ENCODE assay signal across 8 cellular contexts in the genomic region with DNA sequence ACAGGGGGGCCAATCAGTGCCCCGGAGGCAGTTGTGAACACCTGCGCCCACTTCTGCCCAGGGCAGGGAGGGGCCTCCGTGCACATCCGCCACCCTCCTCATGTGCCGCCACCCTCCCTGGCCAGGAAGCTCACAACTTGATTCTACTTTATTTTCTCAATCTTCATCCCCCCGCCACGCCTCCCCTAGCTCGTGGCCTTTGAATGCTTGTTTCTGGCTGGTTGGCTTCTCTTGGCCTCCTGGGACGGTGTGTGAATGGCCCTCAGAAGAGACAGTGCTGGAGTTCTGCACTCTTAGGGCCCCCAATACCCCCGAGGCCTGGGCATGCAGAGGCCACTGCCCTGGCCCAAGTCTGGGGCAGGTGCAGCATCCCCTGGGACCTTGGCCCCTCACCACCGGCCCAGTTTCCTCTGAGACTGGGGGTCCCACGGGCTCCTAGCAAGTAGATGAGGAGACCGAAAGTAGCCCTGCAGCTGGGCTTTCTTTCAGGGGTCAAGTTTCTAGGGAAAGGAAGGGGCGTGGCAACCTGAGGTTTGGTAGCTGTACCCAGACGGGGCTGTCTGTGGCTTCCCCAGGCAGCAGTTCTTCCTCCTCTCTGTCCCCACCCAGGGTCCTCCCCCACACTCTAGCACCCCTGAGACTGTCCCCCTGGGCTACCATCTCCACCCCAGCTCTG. TPM values are rescaled to one million over a fixed set of nuclear protein-coding genes. Genes with fewer than 3 reads are reported as not detected.
A peak's percentile ranks its signal among the peaks of the same experiment; 100 is the strongest.
DNase-seq lines count a peak whose midpoint lies in the region; ATAC-seq and TF ChIP-seq lines count a peak whose summit lies in the region.

No MANE protein-coding gene starts in this region.

- CTCF ChIA-PET in activated CD8-positive, alpha-beta memory T cell treated with anti-CD3 and anti-CD28 coated beads, Interleukin-2, amount 10 ng/mL, durations not matched to agents 7 days and 5 days (lab: Charles Lee), result interaction anchor here (0.7 to 8.4 kb wide), 11 partner anchors 8 to 541 kb away, joined by 3 to 110 read pairs (median 5); a partner anchor contains a TSS

- H3K36me3 Mint-ChIP-seq in activated CD8-positive, alpha-beta memory T cell treated with anti-CD3 and anti-CD28 coated beads, Interleukin-2, amount 10 ng/mL, durations not matched to agents 7 days and 5 days, result peaks cover 24% of the 10 kb centered on the region

- H3K4me3 Mint-ChIP-seq in activated CD8-positive, alpha-beta memory T cell treated with anti-CD3 and anti-CD28 coated beads, Interleukin-2, amount 10 ng/mL, durations not matched to agents 7 days and 5 days, result peak overlapping the region; percentile 87

- peaks cover 6% of the 10 kb centered on the region for H3K27me3 Mint-ChIP-seq in activated CD8-positive, alpha-beta memory T cell treated with anti-CD3 and anti-CD28 coated beads, Interleukin-2, amount 10 ng/mL, durations not matched to agents 7 days and 5 days

- 76% methylated on average over 15 of the region's 15 CpGs for WGBS in hepatocyte (ENCODE audit: low lambda C conversion rate, missing lambda C conversion rate)

- ATAC-seq in activated CD8-positive, alpha-beta memory T cell treated with anti-CD3 and anti-CD28 coated beads, Interleukin-2, amount 10 ng/mL, durations not matched to agents 7 days and 5 days, result peak; percentile 59
- ATAC-seq in thoracic aorta (ENCODE audit: insufficient number of reproducible peaks, low FRiP score, low read depth), result no peak
- ATAC-seq in HG02798 (IDR thresholded peaks at IDR 0.05; ENCODE audit: poor library complexity, unreplicated experiment), result no peak
- no peak for ATAC-seq in GM18870 (IDR thresholded peaks at IDR 0.05; ENCODE audit: unreplicated experiment)

- no peaks in the 10 kb centered on the region for H3K9me2 ChIP-seq in hepatocyte (replicated peaks; ENCODE audit: insufficient read depth)

- DNase-seq in BE2C (no peak), hepatocyte (ENCODE audit: low spot score) (no peak), thoracic aorta (ENCODE audit: low spot score) (no peak), DMS114 treated with DMSO at 0.1 percent for 48 hours (lab: John Stamatoyannopoulos, UW; ENCODE audit: unreplicated experiment) (no peak)
- DNase-seq in Jurkat, Clone E6-1 (ENCODE audit: low read depth, low spot score), result peak; percentile 61
- peak; percentile 89 for DNase-seq in activated CD8-positive, alpha-beta memory T cell treated with anti-CD3 and anti-CD28 coated beads, Interleukin-2, amount 10 ng/mL, durations not matched to agents 7 days and 5 days

- peak overlapping the region; percentile 86; the same call in 1 of the 2 replicates for H3K4me3 ChIP-seq in BE2C (ENCODE audit: low read depth, low read length)
- H3K4me3 ChIP-seq in Jurkat, Clone E6-1 (ENCODE audit: low read length), result peak overlapping the region; percentile 77
- H3K4me3 ChIP-seq in hepatocyte, result no peak overlapping the region
- peak overlapping the region; percentile 83 for H3K4me3 ChIP-seq in thoracic aorta

- H3K9me3 ChIP-seq in BE2C, result no peaks in the 10 kb centered on the region
- H3K9me3 ChIP-seq in hepatocyte (ENCODE audit: low read depth), result no peaks in the 10 kb centered on the region
- H3K9me3 ChIP-seq in thoracic aorta, result no peaks in the 10 kb centered on the region

- H3K27ac Mint-ChIP-seq in activated CD8-positive, alpha-beta memory T cell treated with anti-CD3 and anti-CD28 coated beads, Interleukin-2, amount 10 ng/mL, durations not matched to agents 7 days and 5 days, result peak overlapping the region; percentile 88

- H3K9me3 Mint-ChIP-seq in activated CD8-positive, alpha-beta memory T cell treated with anti-CD3 and anti-CD28 coated beads, Interleukin-2, amount 10 ng/mL, durations not matched to agents 7 days and 5 days (ENCODE audit: low read depth), result no peaks in the 10 kb centered on the region

- H3K4me1 ChIP-seq in BE2C, result peaks cover 7% of the 10 kb centered on the region
- peaks cover 9% of the 10 kb centered on the region for H3K4me1 ChIP-seq in hepatocyte (ENCODE audit: insufficient read depth)
- peaks cover 11 to 24% of the 10 kb centered on the region in 2 donors for H3K4me1 ChIP-seq in thoracic aorta (ENCODE audit: control insufficient read depth in 1 of 2, low read depth in 2 of 2)

- no peaks in the 10 kb centered on the region for H3K79me2 ChIP-seq in hepatocyte

- no peaks in the 10 kb centered on the region for H4K20me1 ChIP-seq in hepatocyte (ENCODE audit: insufficient read depth, poor library complexity, severe bottlenecking)

- H3K4me1 Mint-ChIP-seq in activated CD8-positive, alpha-beta memory T cell treated with anti-CD3 and anti-CD28 coated beads, Interleukin-2, amount 10 ng/mL, durations not matched to agents 7 days and 5 days, result peaks cover 43% of the 10 kb centered on the region

- peak overlapping the region; percentile 98 for H3K4me2 ChIP-seq in hepatocyte

- H3K27me3 ChIP-seq in BE2C (no peaks in the 10 kb centered on the region), hepatocyte (peaks cover 8% of the 10 kb centered on the region), thoracic aorta (replicated peaks; ENCODE audit: insufficient read depth) (no peaks in the 10 kb centered on the region)

- TF ChIP-seq CTCF in BE2C (IDR thresholded peaks at IDR 0.05; ENCODE audit: low read depth, low read length), result no peak
- TF ChIP-seq CTCF in hepatocyte (IDR thresholded peaks at IDR 0.05; ENCODE audit: poor library complexity), result no peak
- TF ChIP-seq CTCF in thoracic aorta (IDR thresholded peaks at IDR 0.05), result no peak

- H3K27ac ChIP-seq in hepatocyte (no peak overlapping the region), thoracic aorta (no peak overlapping the region)

- no peaks in the 10 kb centered on the region; the same call in 1 of the 2 replicates for H3K36me3 ChIP-seq in BE2C
- H3K36me3 ChIP-seq in hepatocyte (replicated peaks; ENCODE audit: insufficient read depth, low read depth), result no peaks in the 10 kb centered on the region
- H3K36me3 ChIP-seq in thoracic aorta, result peaks cover 6% of the 10 kb centered on the region

- H2AFZ ChIP-seq in hepatocyte, result no peak overlapping the region

RNA-seq across cellular contexts. Expression of a gene that starts 1.3 kb away (rescaled TPM):
- 31.1 TPM for polyA plus RNA-seq in BE2C (2012; ENCODE audit: insufficient read depth, insufficient read length, low read depth)
- 35.4 TPM for polyA plus RNA-seq in Jurkat, Clone E6-1 (2012; ENCODE audit: insufficient read depth, insufficient read length)
- total RNA-seq in activated CD8-positive, alpha-beta memory T cell treated with anti-CD3 and anti-CD28 coated beads, Interleukin-2, amount 10 ng/mL, durations not matched to agents 7 days and 5 days, result 100 to 1,000 TPM in 1 of 2 experiments, 10 to 100 TPM in 1; 84.5 to 119 TPM
- total RNA-seq in hepatocyte (8.1 and 8.8 TPM in 2 replicates), thoracic aorta (10 to 100 TPM; 20.6 to 41.2 TPM)
- polyA plus RNA-seq in hepatocyte, result 10.9 and 13.5 TPM in 2 replicates

RNA-seq across cellular contexts. Expression of a gene that starts 1.9 kb away (rescaled TPM):
- polyA plus RNA-seq in BE2C (2012; ENCODE audit: insufficient read depth, insufficient read length, low read depth), result 2.7 TPM
- 5.0 TPM for polyA plus RNA-seq in Jurkat, Clone E6-1 (2012; ENCODE audit: insufficient read depth, insufficient read length)
- total RNA-seq in activated CD8-positive, alpha-beta memory T cell treated with anti-CD3 and anti-CD28 coated beads, Interleukin-2, amount 10 ng/mL, durations not matched to agents 7 days and 5 days, result under 1 TPM; 0.75 to 0.99 TPM
- 1.1 and 1.5 TPM in 2 replicates for total RNA-seq in hepatocyte
- 0.50 and 0.90 TPM in 2 replicates for polyA plus RNA-seq in hepatocyte
- total RNA-seq in thoracic aorta, result 1 to 10 TPM; 1.1 to 3.2 TPM

RNA-seq across cellular contexts. Expression of a gene that starts 6.2 kb away (rescaled TPM):
- polyA plus RNA-seq in BE2C (2012; ENCODE audit: insufficient read depth, insufficient read length, low read depth), result 1.0 TPM
- polyA plus RNA-seq in Jurkat, Clone E6-1 (2012; ENCODE audit: insufficient read depth, insufficient read length), result 1.2 TPM
- not detected for total RNA-seq in activated CD8-positive, alpha-beta memory T cell treated with anti-CD3 and anti-CD28 coated beads, Interleukin-2, amount 10 ng/mL, durations not matched to agents 7 days and 5 days
- total RNA-seq in hepatocyte (not detected in 2 replicates), thoracic aorta (not detected)
- 0.91 and 1.2 TPM in 2 replicates for polyA plus RNA-seq in hepatocyte

RNA-seq across cellular contexts. Expression of a gene that starts 15.0 kb away (rescaled TPM):
- polyA plus RNA-seq in BE2C (2012; ENCODE audit: insufficient read depth, insufficient read length, low read depth), result 202 TPM
- 42.6 TPM for polyA plus RNA-seq in Jurkat, Clone E6-1 (2012; ENCODE audit: insufficient read depth, insufficient read length)
- total RNA-seq in activated CD8-positive, alpha-beta memory T cell treated with anti-CD3 and anti-CD28 coated beads, Interleukin-2, amount 10 ng/mL, durations not matched to agents 7 days and 5 days, result 10 to 100 TPM; 54.3 to 57.4 TPM
- total RNA-seq in hepatocyte (23.8 and 26.0 TPM in 2 replicates), thoracic aorta (10 to 100 TPM; 30.1 to 48.6 TPM)
- polyA plus RNA-seq in hepatocyte, result 74.2 and 80.0 TPM in 2 replicates

RNA-seq across cellular contexts. Expression of a gene that starts 28.6 kb away (rescaled TPM):
- 54.0 TPM for polyA plus RNA-seq in BE2C (2012; ENCODE audit: insufficient read depth, insufficient read length, low read depth)
- not detected for polyA plus RNA-seq in Jurkat, Clone E6-1 (2012; ENCODE audit: insufficient read depth, insufficient read length)
- total RNA-seq in activated CD8-positive, alpha-beta memory T cell treated with anti-CD3 and anti-CD28 coated beads, Interleukin-2, amount 10 ng/mL, durations not matched to agents 7 days and 5 days, result 1 to 10 TPM in 1 of 2 experiments, under 1 TPM in 1; 0.20 to 1.8 TPM
- total RNA-seq in hepatocyte (not detected in 2 replicates), thoracic aorta (10 to 100 TPM in 1 of 2 donors, 1 to 10 TPM in 1; 4.2 to 15.3 TPM)
- 1.9 and 2.0 TPM in 2 replicates for polyA plus RNA-seq in hepatocyte

Comparison
In these comparisons a context has a peak if more than half of its experiments do, and no peak if none do; other contexts are left out.
1. DNase-seq: peak in Jurkat, Clone E6-1 (single experiment) and activated CD8-positive, alpha-beta memory T cell treated with anti-CD3 and anti-CD28 coated beads, Interleukin-2, amount 10 ng/mL, durations not matched to agents 7 days and 5 days (single experiment); none in BE2C (single experiment), hepatocyte (single experiment), thoracic aorta (single experiment) and DMS114 treated with DMSO at 0.1 percent for 48 hours (single experiment).